In genomic region chr6:26312096-26312463, GRCh38 we compare ENCODE assay signal across 8 cellular contexts. TPM values are rescaled to one million over a fixed set of nuclear protein-coding genes. Genes with fewer than 3 reads are reported as not detected.
DNase-seq lines count a peak whose midpoint lies in the region; ATAC-seq and TF ChIP-seq lines count a peak whose summit lies in the region.

No MANE protein-coding gene starts in this region.

- H3K9me3 Mint-ChIP-seq in activated T-helper 1 cell treated with anti-CD3 and anti-CD28 coated beads, Interleukin-12 subunit alpha, Interleukin-12 subunit beta, Interleukin-2, Interleukin-4 antibody, amounts not matched to agents 30 ng/mL and 10 ng/mL and 1 ng/mL, durations not matched to agents 14 hours and 24 hours and 36 hours = no peaks in the 10 kb centered on the region

- no peaks in the 10 kb centered on the region for H3K36me3 ChIP-seq in heart left ventricle
- H3K36me3 ChIP-seq in iPS-20b (ENCODE audit: insufficient read depth, low read depth, low read length) = no peaks in the 10 kb centered on the region
- no peaks in the 10 kb centered on the region for H3K36me3 ChIP-seq in thoracic aorta

- no peak for ATAC-seq in heart left ventricle
- ATAC-seq in left ventricle myocardium superior = no peak
- ATAC-seq in thoracic aorta (ENCODE audit: insufficient number of reproducible peaks, low FRiP score, low read depth) = no peak
- no peak for ATAC-seq in HG02610 (IDR thresholded peaks at IDR 0.05; ENCODE audit: unreplicated experiment)
- ATAC-seq in GM19463 (IDR thresholded peaks at IDR 0.05; ENCODE audit: unreplicated experiment) = no peak
- ATAC-seq in GM21447 (IDR thresholded peaks at IDR 0.05; ENCODE audit: unreplicated experiment) = no peak

- H3K27ac ChIP-seq in heart left ventricle = peak overlapping the region in 8 of 12 donors; percentile 4 to 67 (median 26)
- no peak overlapping the region for H3K27ac ChIP-seq in iPS-20b (ENCODE audit: low read length)
- peak overlapping the region; percentile 44 to 63 for H3K27ac ChIP-seq in thoracic aorta

- no peak for TF ChIP-seq POLR2A in heart left ventricle (IDR thresholded peaks at IDR 0.05)

- no peaks in the 10 kb centered on the region for H3K36me3 Mint-ChIP-seq in activated T-helper 1 cell treated with anti-CD3 and anti-CD28 coated beads, Interleukin-12 subunit alpha, Interleukin-12 subunit beta, Interleukin-2, Interleukin-4 antibody, amounts not matched to agents 30 ng/mL and 10 ng/mL and 1 ng/mL, durations not matched to agents 14 hours and 24 hours and 36 hours (ENCODE audit: low read depth)

- peak overlapping the region; percentile 39; the same call in 1 of the 2 replicates for H3K9ac ChIP-seq in iPS-20b (ENCODE audit: low read depth, low read length)

- H3K9me3 ChIP-seq in heart left ventricle (no peaks in the 10 kb centered on the region), iPS-20b (ENCODE audit: insufficient read depth, low read depth, low read length) (no peaks in the 10 kb centered on the region), thoracic aorta (no peaks in the 10 kb centered on the region)

- DNase-seq in heart left ventricle (no peak), left ventricle myocardium superior (no peak), thoracic aorta (ENCODE audit: low spot score) (no peak)
- no peak for DNase-seq in activated T-helper 1 cell treated with anti-CD3 and anti-CD28 coated beads, Interleukin-12 subunit alpha, Interleukin-12 subunit beta, Interleukin-2, Interleukin-4 antibody, amounts not matched to agents 30 ng/mL and 10 ng/mL and 1 ng/mL, durations not matched to agents 14 hours and 24 hours and 36 hours (ENCODE audit: low spot score)

- H3K4me1 ChIP-seq in heart left ventricle (peaks cover 0 to 27% (median 7%) of the 10 kb centered on the region in 12 donors), iPS-20b (ENCODE audit: insufficient read depth, low read length) (peaks cover 4% of the 10 kb centered on the region; the same call in 1 of the 2 replicates), thoracic aorta (ENCODE audit: control insufficient read depth in 1 of 2, low read depth in 2 of 2) (peaks cover 0 to 3% of the 10 kb centered on the region in 2 donors)

- 3 to 5% (median 4%) methylated on average over 6 of the region's 6 CpGs for WGBS in heart left ventricle, 4 donors

- H3K4me1 Mint-ChIP-seq in activated T-helper 1 cell treated with anti-CD3 and anti-CD28 coated beads, Interleukin-12 subunit alpha, Interleukin-12 subunit beta, Interleukin-2, Interleukin-4 antibody, amounts not matched to agents 30 ng/mL and 10 ng/mL and 1 ng/mL, durations not matched to agents 14 hours and 24 hours and 36 hours (ENCODE audit: low read depth) = peaks cover 57% of the 10 kb centered on the region

- intact Hi-C loops in heart left ventricle (cut with DNase I) = loop anchor here in 4 of 10 donors (2.0 to 10.0 kb wide), 5 partner anchors 25 to 823 kb away; partner anchors contain the start of gene HMGN4 (in 1 of the 4)
- intact Hi-C loops in left ventricle myocardium superior (cut with micrococcal nuclease) = no loop called here
- intact Hi-C loops in activated T-helper 1 cell treated with anti-CD3 and anti-CD28 coated beads, Interleukin-12 subunit alpha, Interleukin-12 subunit beta, Interleukin-2, Interleukin-4 antibody, amounts not matched to agents 30 ng/mL and 10 ng/mL and 1 ng/mL, durations not matched to agents 14 hours and 24 hours and 36 hours (cut with micrococcal nuclease) = loop anchor here (2.0 to 10.0 kb wide), 5 partner anchors 61 to 1583 kb away; a partner anchor contains a TSS

- H3K27ac Mint-ChIP-seq in activated T-helper 1 cell treated with anti-CD3 and anti-CD28 coated beads, Interleukin-12 subunit alpha, Interleukin-12 subunit beta, Interleukin-2, Interleukin-4 antibody, amounts not matched to agents 30 ng/mL and 10 ng/mL and 1 ng/mL, durations not matched to agents 14 hours and 24 hours and 36 hours = peak overlapping the region; percentile 92

- peaks cover 0 to 4% (median 0%) of the 10 kb centered on the region in 9 donors for H3K27me3 ChIP-seq in heart left ventricle
- no peaks in the 10 kb centered on the region for H3K27me3 ChIP-seq in iPS-20b (ENCODE audit: insufficient read depth, low read length)
- H3K27me3 ChIP-seq in thoracic aorta (replicated peaks; ENCODE audit: insufficient read depth) = no peaks in the 10 kb centered on the region

- H3K4me3 Mint-ChIP-seq in activated T-helper 1 cell treated with anti-CD3 and anti-CD28 coated beads, Interleukin-12 subunit alpha, Interleukin-12 subunit beta, Interleukin-2, Interleukin-4 antibody, amounts not matched to agents 30 ng/mL and 10 ng/mL and 1 ng/mL, durations not matched to agents 14 hours and 24 hours and 36 hours = peak overlapping the region; percentile 84

- H3K27me3 Mint-ChIP-seq in activated T-helper 1 cell treated with anti-CD3 and anti-CD28 coated beads, Interleukin-12 subunit alpha, Interleukin-12 subunit beta, Interleukin-2, Interleukin-4 antibody, amounts not matched to agents 30 ng/mL and 10 ng/mL and 1 ng/mL, durations not matched to agents 14 hours and 24 hours and 36 hours (ENCODE audit: insufficient read depth) = no peaks in the 10 kb centered on the region

- peak overlapping the region in 11 of 12 donors; percentile 13 to 66 (median 50) for H3K4me3 ChIP-seq in heart left ventricle
- H3K4me3 ChIP-seq in iPS-20b (ENCODE audit: low read length) = peak overlapping the region; percentile 86
- peak overlapping the region; percentile 71 for H3K4me3 ChIP-seq in thoracic aorta

- TF ChIP-seq CTCF in heart left ventricle (IDR thresholded peaks at IDR 0.05) = no peak
- TF ChIP-seq CTCF in thoracic aorta (IDR thresholded peaks at IDR 0.05) = no peak

RNA-seq across cellular contexts. Expression of gene BTN3A2, which starts 52.9 kb away (rescaled TPM):
- total RNA-seq in heart left ventricle (10 to 100 TPM in 5 of 9 donors, 1 to 10 TPM in 4; 2.7 to 71.1 (median 10.2) TPM), left ventricle myocardium superior (15.5 TPM), thoracic aorta (10 to 100 TPM; 11.4 to 21.2 TPM)
- polyA plus RNA-seq in heart left ventricle = 10 to 100 TPM in 1 of 2 donors, 1 to 10 TPM in 1; 5.8 to 11.5 TPM
- 45.3 and 51.8 TPM in 2 replicates for total RNA-seq in activated T-helper 1 cell treated with anti-CD3 and anti-CD28 coated beads, Interleukin-12 subunit alpha, Interleukin-12 subunit beta, Interleukin-2, Interleukin-4 antibody, amounts not matched to agents 30 ng/mL and 10 ng/mL and 1 ng/mL, durations not matched to agents 14 hours and 24 hours and 36 hours
